ENCODE assay signal across 3 cellular contexts in the genomic region with DNA sequence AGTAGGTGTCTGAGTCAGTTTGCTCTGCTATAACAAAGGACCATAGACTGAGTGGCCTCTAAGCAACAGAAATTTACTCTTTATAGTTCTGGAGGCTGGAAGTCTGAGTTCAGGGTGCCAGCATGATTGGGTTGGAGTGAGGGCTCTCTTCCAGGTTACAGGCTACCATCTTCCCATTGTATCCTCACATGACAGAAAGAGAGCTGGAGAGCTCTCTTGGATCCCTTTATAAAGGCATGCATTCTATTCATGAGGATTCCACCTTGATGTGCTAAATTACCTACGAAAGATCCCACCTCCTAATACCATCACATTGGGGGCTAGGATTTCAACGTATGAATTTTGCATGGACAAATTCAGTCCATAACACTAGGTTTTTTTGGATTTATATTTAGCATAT.
"Had no signal": no experiment of that assay in that cellular context is flagged by ENCODE, and none has a peak within 500 bp of the region (broad histone marks: within the 10 kb centered on the region; RNA-seq: fewer than 3 reads in every experiment).

No MANE protein-coding gene starts in this region.

- ATAC-seq: GM12878 had no signal

- DNase-seq: GDM1, GF-D8 had no signal

- H3K4me3 ChIP-seq: GM12878 had no signal
